In genomic region chr13:105773241-105773640, GRCh38 we compare ENCODE assay signal across 17 cellular contexts.
DNase-seq lines count a peak whose midpoint lies in the region; ATAC-seq and TF ChIP-seq lines count a peak whose summit lies in the region.
"Had no signal": no experiment of that assay in that cellular context is flagged by ENCODE, and none has a peak within 500 bp of the region (broad histone marks: within the 10 kb centered on the region; RNA-seq: fewer than 3 reads in every experiment).

No MANE protein-coding gene starts in this region.

- peaks cover 4% of the 10 kb centered on the region for H3K27me3 Mint-ChIP-seq in nephron (ENCODE audit: low read depth)

- no peaks in the 10 kb centered on the region for H4K20me1 ChIP-seq in HCT116 (ENCODE audit: insufficient read depth)
- no peaks in the 10 kb centered on the region for H4K20me1 ChIP-seq in smooth muscle cell (ENCODE audit: low read depth)

- WGBS in smooth muscle cell (ENCODE audit: low lambda C conversion rate): 23% methylated on average over 4 of the region's 4 CpGs

- ATAC-seq in HCT116: no peak
- ATAC-seq in HG02642 (IDR thresholded peaks at IDR 0.05; ENCODE audit: poor library complexity, unreplicated experiment): no peak
- ATAC-seq in GM21390 (IDR thresholded peaks at IDR 0.05; ENCODE audit: unreplicated experiment): no peak

- DNase-seq in HCT116 (ENCODE audit: low read depth, low spot score): no peak
- DNase-seq in foreskin melanocyte: peak; percentile 30
- DNase-seq in smooth muscle cell (lab: John Stamatoyannopoulos, UW; ENCODE audit: unreplicated experiment): no peak
- no peak for DNase-seq in ascending aorta (ENCODE audit: low spot score in 2 of 2)
- DNase-seq: ACHN, AML-193, DMS153, MV-4-11, NCI-H1436 treated with DMSO at 0.1 percent for 48 hours, NCI-H2081, NCI-H510A, NCI-H774 had no signal

- peak overlapping the region in 2 of 3 experiments; percentile 75 to 85 for H3K27ac Mint-ChIP-seq in nephron

- H3K4me3 ChIP-seq in HCT116 (replicated peaks in 1 of 2; ENCODE audit: low read depth in 1 of 2, low read length in 2 of 2) (no peak overlapping the region; a peak in 1 of 4 replicates), smooth muscle cell (no peak overlapping the region), ascending aorta (no peak overlapping the region)
- H3K4me3 ChIP-seq: HAP-1 had no signal

- H2AFZ ChIP-seq in HCT116 (ENCODE audit: low read depth, low read length, poor library complexity, severe bottlenecking) (peak overlapping the region; percentile 84), smooth muscle cell (ENCODE audit: low read depth) (peak overlapping the region; percentile 68)

- H3K27ac ChIP-seq in HCT116 (ENCODE audit: low read depth, low read length) (no peak overlapping the region), smooth muscle cell (ENCODE audit: low read depth) (peak overlapping the region; percentile 60), ascending aorta (no peak overlapping the region)

- H3K9ac ChIP-seq in HCT116 (ENCODE audit: low read length): no peak overlapping the region
- no peak overlapping the region for H3K9ac ChIP-seq in smooth muscle cell (ENCODE audit: low read depth)

- peaks cover 2% of the 10 kb centered on the region for H3K9me3 Mint-ChIP-seq in nephron

- intact Hi-C loops in HCT116 (cut with micrococcal nuclease) (loop anchor here (5.0 to 10.0 kb wide), 2 partner anchors 702 to 759 kb away; no protein-coding TSS in a partner anchor), ascending aorta (cut with DNase I) (no loop called here)

- H3K4me1 Mint-ChIP-seq in nephron: peaks cover 15% of the 10 kb centered on the region

- RAD21 ChIA-PET in HCT116 (lab: Charles Lee; ENCODE audit: low non-redundant PET in 1 of 2, low total read pairs in 2 of 2, uncharacterized antibody in 2 of 2, unreplicated experiment in 2 of 2): no interaction called here

- H3K9me3 ChIP-seq in HCT116 (ENCODE audit: control insufficient read depth in 1 of 2, insufficient read depth in 1 of 2, low read depth in 1 of 2, low read length in 2 of 2) (no peaks in the 10 kb centered on the region), smooth muscle cell (replicated peaks; ENCODE audit: low read depth) (no peaks in the 10 kb centered on the region), ascending aorta (no peaks in the 10 kb centered on the region)
- H3K9me3 ChIP-seq: Caco-2, HAP-1 had no signal

- H3K4me2 ChIP-seq in HCT116 (ENCODE audit: low read length) (peak overlapping the region; percentile 76), smooth muscle cell (peak overlapping the region; percentile 72)

- no peak overlapping the region for H3K4me3 Mint-ChIP-seq in nephron

- H3K79me2 ChIP-seq in HCT116 (ENCODE audit: insufficient read depth, low read length) (no peaks in the 10 kb centered on the region), smooth muscle cell (ENCODE audit: low read depth) (no peaks in the 10 kb centered on the region)

- H3K36me3 Mint-ChIP-seq in nephron (ENCODE audit: low read depth): no peaks in the 10 kb centered on the region

- BruUV-seq in HCT116 (replicated peaks; lab: Mats Ljungman, UMichigan): no TSS peak

- no peak for TF ChIP-seq RAD21 in HCT116 (IDR thresholded peaks at IDR 0.05; ENCODE audit: low read depth)

- H3K9me2 ChIP-seq in HCT116 (ENCODE audit: insufficient read depth): no peaks in the 10 kb centered on the region

- no peaks in the 10 kb centered on the region for H3K27me3 ChIP-seq in HCT116 (ENCODE audit: insufficient read depth, low read length)
- no peaks in the 10 kb centered on the region for H3K27me3 ChIP-seq in smooth muscle cell (ENCODE audit: low read depth)
- no peaks in the 10 kb centered on the region for H3K27me3 ChIP-seq in ascending aorta

- CTCF ChIA-PET in HCT116 (lab: Charles Lee): no interaction called here

- H3F3A ChIP-seq in smooth muscle cell (ENCODE audit: low read depth): peaks cover 12% of the 10 kb centered on the region

- H3K36me3 ChIP-seq in HCT116 (ENCODE audit: control insufficient read depth in 1 of 2, insufficient read depth in 2 of 2, low read length in 2 of 2): no peaks in the 10 kb centered on the region
- H3K36me3 ChIP-seq in smooth muscle cell (ENCODE audit: low read depth): no peaks in the 10 kb centered on the region
- H3K36me3 ChIP-seq in ascending aorta: no peaks in the 10 kb centered on the region
- H3K36me3 ChIP-seq: HAP-1 had no signal

- no peak for TF ChIP-seq POLR2A in HCT116 (IDR thresholded peaks at IDR 0.05; ENCODE audit: borderline replicate concordance, extremely low read depth, insufficient read depth, insufficient read length)

- POLR2A ChIA-PET in HCT116 (lab: Charles Lee): no interaction called here

- peaks cover 28 to 36% of the 10 kb centered on the region in 2 experiments for H3K4me1 ChIP-seq in HCT116 (ENCODE audit: control insufficient read depth in 1 of 2, insufficient read depth in 2 of 2, low read length in 2 of 2)
- H3K4me1 ChIP-seq in smooth muscle cell (ENCODE audit: low read depth): peaks cover 14% of the 10 kb centered on the region
- no peaks in the 10 kb centered on the region for H3K4me1 ChIP-seq in ascending aorta
- H3K4me1 ChIP-seq: HAP-1 had no signal

- TF ChIP-seq CTCF in HCT116 (IDR thresholded peaks at IDR 0.05 in 2 of 3, conservative IDR thresholded peaks at IDR 0.05 in 1 of 3; ENCODE audit: borderline replicate concordance in 1 of 3, insufficient read depth in 1 of 3, low read depth in 2 of 3, low read length in 2 of 3) (no peak), nephron (IDR thresholded peaks at IDR 0.05; ENCODE audit: unreplicated experiment in 3 of 3) (no peak), smooth muscle cell (IDR thresholded peaks at IDR 0.05; ENCODE audit: borderline replicate concordance, insufficient read depth, poor library complexity, severe bottlenecking) (no peak), ascending aorta (IDR thresholded peaks at IDR 0.05) (no peak)

TF ChIP-seq in HCT116, 20 proteins besides CTCF, POLR2A, EP300 and RAD21:
- no peak for TF ChIP-seq SRF (IDR thresholded peaks at IDR 0.05; ENCODE audit: low read depth)
- TF ChIP-seq SP1 (IDR thresholded peaks at IDR 0.05; ENCODE audit: low read depth): no peak
- no peak for TF ChIP-seq YY1 (IDR thresholded peaks at IDR 0.05; ENCODE audit: extremely low read depth, insufficient replicate concordance, low read depth, low read length)
- no peak for TF ChIP-seq EGR1 (IDR thresholded peaks at IDR 0.05; ENCODE audit: low read depth)
TF ChIP-seq in HCT116: peak in this region for 0.
